11 cellular contexts compared by ENCODE assay signal in the genomic region with DNA sequence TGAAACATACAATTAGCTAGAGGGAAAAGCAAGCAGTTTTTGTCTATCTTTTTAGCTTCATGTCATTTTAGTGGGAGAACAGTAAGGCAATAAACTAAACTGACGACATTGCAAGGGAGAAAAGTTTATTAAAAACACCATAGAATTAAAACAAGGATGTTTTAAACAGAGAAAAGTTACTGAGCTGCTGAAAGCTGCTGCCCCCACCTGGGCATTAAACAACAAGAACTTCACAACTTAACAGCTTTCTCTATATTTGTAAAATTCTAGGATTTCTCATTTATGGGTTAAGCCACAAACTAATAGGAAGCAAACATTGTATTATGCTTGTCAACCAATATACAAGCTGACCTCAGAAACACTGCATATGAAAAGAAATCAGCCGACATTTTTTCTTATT.
A peak's percentile ranks its signal among the peaks of the same experiment; 100 is the strongest.
DNase-seq lines count a peak whose midpoint lies in the region; ATAC-seq and TF ChIP-seq lines count a peak whose summit lies in the region.
"Had no signal": no experiment of that assay in that cellular context is flagged by ENCODE, and none has a peak within 500 bp of the region (broad histone marks: within the 10 kb centered on the region; RNA-seq: fewer than 3 reads in every experiment).

No MANE protein-coding gene starts in this region.

- H3K27me3 ChIP-seq in adipocyte (replicated peaks; ENCODE audit: control insufficient read depth, insufficient read depth, low read length) = no peaks in the 10 kb centered on the region

- DNase-seq in AG09319 (ENCODE audit: extremely low read depth, low read depth) = peak; percentile 16
- DNase-seq in H4 (ENCODE audit: low spot score) = peak; percentile 33
- DNase-seq in adipocyte (ENCODE audit: low read depth) = peak; percentile 53
- DNase-seq in iris pigment epithelial cell (ENCODE audit: low read depth) = peak; percentile 55
- no peak for DNase-seq in nephron progenitor cell
- no peak for DNase-seq in activated CD8-positive, alpha-beta T cell treated with anti-CD3 and anti-CD28 coated beads, Interleukin-2, amount 10 ng/mL, durations not matched to agents 7 days and 5 days
- no peak for DNase-seq in Right ventricle myocardium superior
- no peak for DNase-seq in NCI-H2029 treated with DMSO at 0.1 percent for 48 hours (lab: John Stamatoyannopoulos, UW)
- DNase-seq: DMS79 treated with DMSO at 0.1 percent for 48 hours had no signal

- H3K27me3 Mint-ChIP-seq in nephron progenitor cell (ENCODE audit: low read depth, poor library complexity) = no peaks in the 10 kb centered on the region
- H3K27me3 Mint-ChIP-seq in activated CD8-positive, alpha-beta T cell treated with anti-CD3 and anti-CD28 coated beads, Interleukin-2, amount 10 ng/mL, durations not matched to agents 7 days and 5 days (ENCODE audit: low read depth) = no peaks in the 10 kb centered on the region
- H3K27me3 Mint-ChIP-seq: activated naive CD4-positive, alpha-beta T cell treated with anti-CD3 and anti-CD28 coated beads, Interleukin-2, amount 50 U/mL, for 24 hours had no signal

- no peak overlapping the region for H3K9ac ChIP-seq in adipocyte (ENCODE audit: low read length)

- H3K27ac Mint-ChIP-seq in nephron progenitor cell = no peak overlapping the region
- H3K27ac Mint-ChIP-seq in activated CD8-positive, alpha-beta T cell treated with anti-CD3 and anti-CD28 coated beads, Interleukin-2, amount 10 ng/mL, durations not matched to agents 7 days and 5 days = no peak overlapping the region
- H3K27ac Mint-ChIP-seq: activated naive CD4-positive, alpha-beta T cell treated with anti-CD3 and anti-CD28 coated beads, Interleukin-2, amount 50 U/mL, for 24 hours had no signal

- no peaks in the 10 kb centered on the region for H3K9me3 Mint-ChIP-seq in nephron progenitor cell
- no peaks in the 10 kb centered on the region for H3K9me3 Mint-ChIP-seq in activated CD8-positive, alpha-beta T cell treated with anti-CD3 and anti-CD28 coated beads, Interleukin-2, amount 10 ng/mL, durations not matched to agents 7 days and 5 days (ENCODE audit: insufficient read depth)
- H3K9me3 Mint-ChIP-seq: activated naive CD4-positive, alpha-beta T cell treated with anti-CD3 and anti-CD28 coated beads, Interleukin-2, amount 50 U/mL, for 24 hours had no signal

- H3K36me3 Mint-ChIP-seq in nephron progenitor cell (ENCODE audit: low read depth) = no peaks in the 10 kb centered on the region
- no peaks in the 10 kb centered on the region for H3K36me3 Mint-ChIP-seq in activated CD8-positive, alpha-beta T cell treated with anti-CD3 and anti-CD28 coated beads, Interleukin-2, amount 10 ng/mL, durations not matched to agents 7 days and 5 days (ENCODE audit: low read depth)
- H3K36me3 Mint-ChIP-seq: activated naive CD4-positive, alpha-beta T cell treated with anti-CD3 and anti-CD28 coated beads, Interleukin-2, amount 50 U/mL, for 24 hours had no signal

- intact Hi-C loops in Right ventricle myocardium superior (cut with DNase I) = loop anchor here (10.0 kb wide), 1 partner anchor 245 kb away; no protein-coding TSS in a partner anchor

- TF ChIP-seq CTCF in AG09319 (IDR thresholded peaks at IDR 0.05; ENCODE audit: low read depth, low read length) (peak; percentile 56), nephron progenitor cell (IDR thresholded peaks at IDR 0.05) (no peak)

- no peaks in the 10 kb centered on the region for H3K4me1 Mint-ChIP-seq in nephron progenitor cell
- H3K4me1 Mint-ChIP-seq in activated CD8-positive, alpha-beta T cell treated with anti-CD3 and anti-CD28 coated beads, Interleukin-2, amount 10 ng/mL, durations not matched to agents 7 days and 5 days (ENCODE audit: low read depth) = no peaks in the 10 kb centered on the region
- H3K4me1 Mint-ChIP-seq: activated naive CD4-positive, alpha-beta T cell treated with anti-CD3 and anti-CD28 coated beads, Interleukin-2, amount 50 U/mL, for 24 hours had no signal

- no peak for ATAC-seq in activated CD8-positive, alpha-beta T cell treated with anti-CD3 and anti-CD28 coated beads, Interleukin-2, amount 10 ng/mL, durations not matched to agents 7 days and 5 days
- ATAC-seq in Right ventricle myocardium superior (ENCODE audit: poor library complexity) = no peak
- ATAC-seq: activated CD4-positive, CD25-positive, alpha-beta regulatory T cell treated with anti-CD3 and anti-CD28 coated beads, Interleukin-2, amount 50 U/mL, for 24 hours had no signal

- no peak overlapping the region for H3K4me3 Mint-ChIP-seq in nephron progenitor cell
- H3K4me3 Mint-ChIP-seq in activated CD8-positive, alpha-beta T cell treated with anti-CD3 and anti-CD28 coated beads, Interleukin-2, amount 10 ng/mL, durations not matched to agents 7 days and 5 days = no peak overlapping the region
- H3K4me3 Mint-ChIP-seq: activated naive CD4-positive, alpha-beta T cell treated with anti-CD3 and anti-CD28 coated beads, Interleukin-2, amount 50 U/mL, for 24 hours had no signal

- no peak overlapping the region for H3K4me3 ChIP-seq in adipocyte (ENCODE audit: low read length)

- H3K4me1 ChIP-seq in adipocyte (ENCODE audit: control insufficient read depth, insufficient read depth, low read length) = no peaks in the 10 kb centered on the region

- no peaks in the 10 kb centered on the region for H3K36me3 ChIP-seq in adipocyte (ENCODE audit: control insufficient read depth, insufficient read depth, low read length, severe bottlenecking)

- H3K9me3 ChIP-seq in adipocyte (ENCODE audit: control insufficient read depth, low read length) = no peaks in the 10 kb centered on the region

- POLR2A ChIA-PET in activated CD8-positive, alpha-beta T cell treated with anti-CD3 and anti-CD28 coated beads, Interleukin-2, amount 10 ng/mL, durations not matched to agents 7 days and 5 days (lab: Charles Lee) = no interaction called here

- CTCF ChIA-PET in activated CD8-positive, alpha-beta T cell treated with anti-CD3 and anti-CD28 coated beads, Interleukin-2, amount 10 ng/mL, durations not matched to agents 7 days and 5 days (lab: Charles Lee) = no interaction called here

Comparison
In these comparisons a context has a peak if more than half of its experiments do, and no peak if none do; other contexts are left out.
1. DNase-seq: peak in AG09319 (single experiment), H4 (single experiment), adipocyte (single experiment) and iris pigment epithelial cell (single experiment); none in nephron progenitor cell (single experiment), activated CD8-positive, alpha-beta T cell treated with anti-CD3 and anti-CD28 coated beads, Interleukin-2, amount 10 ng/mL, durations not matched to agents 7 days and 5 days (single experiment), Right ventricle myocardium superior (single experiment) and NCI-H2029 treated with DMSO at 0.1 percent for 48 hours (single experiment).